21 cellular contexts compared by ENCODE assay signal in the genomic region with DNA sequence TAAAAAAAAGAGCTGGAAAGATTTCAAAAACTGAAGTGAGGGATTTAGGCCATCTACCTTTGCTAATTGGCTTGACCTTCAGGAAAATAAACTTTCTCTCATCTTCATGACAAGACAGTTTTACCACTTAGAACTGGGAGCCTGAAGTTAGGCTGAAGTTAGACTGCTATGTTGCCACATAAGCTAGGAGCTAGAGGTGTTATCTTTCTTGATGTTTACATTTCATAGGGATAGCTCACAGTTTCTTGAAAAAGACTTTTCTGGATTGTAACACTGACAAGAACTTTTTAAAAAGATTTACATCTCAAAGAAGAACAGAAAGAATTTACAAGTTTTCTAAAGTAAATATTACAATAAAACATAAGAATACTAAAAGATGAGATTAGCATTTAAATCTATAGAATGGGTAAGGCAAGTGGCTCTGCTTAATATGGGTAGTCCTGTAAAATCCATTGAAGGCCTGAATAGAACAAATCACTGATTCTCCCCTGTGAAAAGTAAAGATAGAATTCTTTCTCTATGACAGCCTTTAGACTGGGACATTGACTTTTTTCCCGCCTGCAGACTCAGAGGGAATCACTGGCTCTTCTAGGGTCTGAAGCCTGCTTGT.
DNase-seq lines count a peak whose midpoint lies in the region; ATAC-seq and TF ChIP-seq lines count a peak whose summit lies in the region.
"Had no signal": no experiment of that assay in that cellular context is flagged by ENCODE, and none has a peak within 500 bp of the region (broad histone marks: within the 10 kb centered on the region; RNA-seq: fewer than 3 reads in every experiment).

No MANE protein-coding gene starts in this region.

- no peak overlapping the region for H3K4me3 Mint-ChIP-seq in type B pancreatic cell
- no peak overlapping the region for H3K4me3 Mint-ChIP-seq in activated CD4-positive, alpha-beta T cell treated with anti-CD3 and anti-CD28 coated beads for 36 hours
- H3K4me3 Mint-ChIP-seq: HFFc6 had no signal

- CTCF ChIA-PET in activated CD4-positive, alpha-beta T cell treated with anti-CD3 and anti-CD28 coated beads for 36 hours (lab: Charles Lee), result no interaction called here

- no peaks in the 10 kb centered on the region for H3K36me3 ChIP-seq in brain microvascular endothelial cell (replicated peaks)
- H3K36me3 ChIP-seq: BLaER1 treated with 17β-estradiol and CSF1 and Interleukin-3, amounts not matched to agents 10 nM and 100 nM; SJCRH30 had no signal

- H3K27ac Mint-ChIP-seq in type B pancreatic cell, result peak overlapping the region; percentile 28
- H3K27ac Mint-ChIP-seq in activated CD4-positive, alpha-beta T cell treated with anti-CD3 and anti-CD28 coated beads for 36 hours, result no peak overlapping the region
- H3K27ac Mint-ChIP-seq: HFFc6 had no signal

- intact Hi-C loops in activated CD4-positive, alpha-beta T cell treated with anti-CD3 and anti-CD28 coated beads for 36 hours (cut with DNase I, micrococcal nuclease), result no loop called here

- no peak overlapping the region for H3K4me3 ChIP-seq in brain microvascular endothelial cell (ENCODE audit: low read depth, low read length)
- H3K4me3 ChIP-seq: BLaER1 treated with 17β-estradiol and CSF1 and Interleukin-3, amounts not matched to agents 10 nM and 100 nM; SJCRH30 had no signal

- in situ Hi-C loops in brain microvascular endothelial cell (cut with HindIII; ENCODE audit: low pct_ligation_motif_present, low sequenced_read_pairs), result no loop called here

- H3K36me3 Mint-ChIP-seq in type B pancreatic cell, result no peaks in the 10 kb centered on the region
- H3K36me3 Mint-ChIP-seq in activated CD4-positive, alpha-beta T cell treated with anti-CD3 and anti-CD28 coated beads for 36 hours (ENCODE audit: low read depth), result no peaks in the 10 kb centered on the region

- peaks cover 4% of the 10 kb centered on the region for H3K9me3 Mint-ChIP-seq in type B pancreatic cell
- peaks cover 20% of the 10 kb centered on the region for H3K9me3 Mint-ChIP-seq in activated CD4-positive, alpha-beta T cell treated with anti-CD3 and anti-CD28 coated beads for 36 hours (ENCODE audit: low read depth)

- ATAC-seq in HG03378 (IDR thresholded peaks at IDR 0.05; ENCODE audit: unreplicated experiment) (no peak), GM19395 (IDR thresholded peaks at IDR 0.05; ENCODE audit: unreplicated experiment) (no peak)
- no peak for ATAC-seq in activated CD4-positive, alpha-beta T cell treated with anti-CD3 and anti-CD28 coated beads for 36 hours
- ATAC-seq: HepG2 had no signal

- peak; percentile 67 for DNase-seq in SHP77 treated with DMSO at 0.1 percent for 48 hours (lab: John Stamatoyannopoulos, UW)
- no peak for DNase-seq in SHP77 (lab: John Stamatoyannopoulos, UW)
- DNase-seq in brain microvascular endothelial cell, result peak; percentile 9
- peak; percentile 65 for DNase-seq in iris pigment epithelial cell (ENCODE audit: low read depth)
- DNase-seq in type B pancreatic cell (ENCODE audit: extremely low spot score, unreplicated experiment), result no peak
- no peak for DNase-seq in activated CD4-positive, alpha-beta T cell treated with anti-CD3 and anti-CD28 coated beads for 36 hours
- DNase-seq: 8988T; DMS79 treated with DMSO at 0.1 percent for 48 hours; HFFc6; KG1; NCI-H1436 treated with DMSO at 0.1 percent for 48 hours; NCI-H2081; NCI-H345; NCI-H526 treated with DMSO at 0.1 percent for 48 hours; NK-92 treated with Interleukin-12 subunit alpha and Interleukin-12 subunit beta, amount 100 ng/mL, for 24 hours; OCI-M1; SJCRH30 had no signal

- H3K27me3 ChIP-seq in brain microvascular endothelial cell (replicated peaks), result no peaks in the 10 kb centered on the region
- H3K27me3 ChIP-seq: BLaER1 treated with 17β-estradiol and CSF1 and Interleukin-3, amounts not matched to agents 10 nM and 100 nM; SJCRH30 had no signal

- POLR2A ChIA-PET in activated CD4-positive, alpha-beta T cell treated with anti-CD3 and anti-CD28 coated beads for 36 hours (lab: Charles Lee), result no interaction called here

- TF ChIP-seq CTCF in brain microvascular endothelial cell (IDR thresholded peaks at IDR 0.05; ENCODE audit: low read depth, low read length, missing control alignments), result no peak
- no peak for TF ChIP-seq CTCF in type B pancreatic cell (conservative IDR thresholded peaks at IDR 0.05)

- no peaks in the 10 kb centered on the region for H3K27me3 Mint-ChIP-seq in type B pancreatic cell
- no peaks in the 10 kb centered on the region for H3K27me3 Mint-ChIP-seq in activated CD4-positive, alpha-beta T cell treated with anti-CD3 and anti-CD28 coated beads for 36 hours

- no peaks in the 10 kb centered on the region for H3K4me1 Mint-ChIP-seq in type B pancreatic cell (ENCODE audit: unreplicated experiment)
- H3K4me1 Mint-ChIP-seq in activated CD4-positive, alpha-beta T cell treated with anti-CD3 and anti-CD28 coated beads for 36 hours, result no peaks in the 10 kb centered on the region

- H3K27ac ChIP-seq in brain microvascular endothelial cell, result no peak overlapping the region
- H3K27ac ChIP-seq: BLaER1 treated with 17β-estradiol and CSF1 and Interleukin-3, amounts not matched to agents 10 nM and 100 nM; SJCRH30 had no signal

Comparison
In these comparisons a context has a peak if more than half of its experiments do, and no peak if none do; other contexts are left out.
1. DNase-seq: peak in SHP77 treated with DMSO at 0.1 percent for 48 hours (single experiment), brain microvascular endothelial cell (single experiment) and iris pigment epithelial cell (single experiment); none in SHP77 (0 of 2), type B pancreatic cell (single experiment) and activated CD4-positive, alpha-beta T cell treated with anti-CD3 and anti-CD28 coated beads for 36 hours (single experiment).